In the genomic region with DNA sequence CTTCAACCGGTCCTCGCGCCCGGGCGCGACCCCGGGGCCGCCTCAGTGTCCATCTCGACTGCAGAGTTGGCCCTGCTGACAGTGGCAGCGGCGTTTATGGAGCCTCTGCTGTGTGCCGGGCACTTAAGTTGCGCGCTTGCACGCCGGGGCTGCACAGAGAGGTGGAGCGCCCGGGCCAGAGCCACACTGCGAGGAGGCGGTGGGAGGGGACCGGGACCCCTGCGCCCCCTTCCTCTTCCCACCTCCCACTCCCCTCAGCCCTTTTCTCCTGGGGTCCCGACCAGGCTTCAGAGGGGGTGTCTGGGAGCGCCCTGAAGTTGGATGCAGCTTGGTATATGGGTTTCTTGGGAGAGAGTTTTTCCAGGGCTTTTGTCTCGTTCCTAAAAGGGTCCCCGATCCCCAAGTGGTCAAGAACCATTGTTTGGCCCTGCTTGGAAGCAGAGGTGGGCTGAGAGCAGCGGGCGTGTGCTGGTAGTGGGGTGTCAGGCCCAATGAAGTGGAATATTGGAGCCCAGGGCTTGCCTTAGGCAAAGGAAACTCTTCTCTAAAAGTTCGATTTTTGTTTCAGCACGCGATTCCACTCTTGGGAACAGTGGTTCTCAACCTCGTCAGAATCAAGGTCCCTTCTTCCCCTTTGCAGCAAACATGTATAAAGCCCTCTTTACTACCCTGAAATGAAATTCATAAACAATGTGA, we compare ENCODE assay signal across 8 cellular contexts. TPM values are rescaled to one million over a fixed set of nuclear protein-coding genes. Genes with fewer than 3 reads are reported as not detected.
DNase-seq lines count a peak whose midpoint lies in the region; TF ChIP-seq lines count a peak whose summit lies in the region.

No MANE protein-coding gene starts in this region.

- H3K4me1 Mint-ChIP-seq in neural progenitor cell, result peaks cover 20% of the 10 kb centered on the region

- H4K20me1 ChIP-seq in neural progenitor cell (ENCODE audit: low read depth), result peaks cover 10% of the 10 kb centered on the region

- H3K27me3 ChIP-seq in SJCRH30 (no peaks in the 10 kb centered on the region), neural progenitor cell (no peaks in the 10 kb centered on the region)

- TF ChIP-seq POLR2A in erythroblast (IDR thresholded peaks at IDR 0.05; ENCODE audit: low read length), result no peak

- no peaks in the 10 kb centered on the region for H3K9me3 Mint-ChIP-seq in neural progenitor cell

- peak overlapping the region; percentile 92 for H3K27ac Mint-ChIP-seq in neural progenitor cell

- POLR2A ChIA-PET in HEK293 (lab: Yijun Ruan, JAX), result interaction anchor here (0.7 to 1.5 kb wide), 2 partner anchors 31 to 115 kb away, joined by 3 read pairs; no protein-coding TSS in a partner anchor

- H3F3A ChIP-seq in neural progenitor cell (ENCODE audit: low read depth), result peaks cover 5% of the 10 kb centered on the region

- CTCF ChIA-PET in HEK293 (lab: Yijun Ruan, JAX), result no interaction called here

- H3K9ac ChIP-seq in neural progenitor cell, result peak overlapping the region; percentile 76

- TF ChIP-seq CTCF in HEK293 (tag by site-specific recombination; IDR thresholded peaks at IDR 0.05) (no peak), neural progenitor cell (IDR thresholded peaks at IDR 0.05) (no peak)

- peaks cover 0 to 5% of the 10 kb centered on the region in 2 experiments; a peak in 1 of 3 replicates for H3K36me3 ChIP-seq in HEK293 (ENCODE audit: control insufficient read depth in 2 of 2, insufficient read depth in 1 of 2, low read length in 2 of 2)
- H3K36me3 ChIP-seq in SJCRH30, result no peaks in the 10 kb centered on the region
- H3K36me3 ChIP-seq in neural progenitor cell, result no peaks in the 10 kb centered on the region

- DNase-seq in DMS53 (lab: John Stamatoyannopoulos, UW) (peak; percentile 75), DMS53 treated with DMSO at 0.1 percent for 48 hours (lab: John Stamatoyannopoulos, UW; ENCODE audit: unreplicated experiment) (no peak), SJCRH30 (peak; percentile 27 to 39), erythroblast (lab: John Stamatoyannopoulos, UW) (peak; percentile 32 to 71), neural progenitor cell (ENCODE audit: low spot score) (peak; percentile 50), NK-92 (lab: John Stamatoyannopoulos, UW; ENCODE audit: unreplicated experiment) (no peak), NCI-H1694 treated with DMSO at 0.1 percent for 48 hours (lab: John Stamatoyannopoulos, UW) (no peak)

- H3K9me3 ChIP-seq in HEK293 (ENCODE audit: control insufficient read depth, insufficient read depth, low read depth, low read length), result no peaks in the 10 kb centered on the region
- no peaks in the 10 kb centered on the region for H3K9me3 ChIP-seq in SJCRH30 (replicated peaks)
- H3K9me3 ChIP-seq in neural progenitor cell (ENCODE audit: low read depth), result no peaks in the 10 kb centered on the region

- H3K4me1 ChIP-seq in HEK293 (ENCODE audit: control insufficient read depth, insufficient read depth, low read length), result no peaks in the 10 kb centered on the region
- H3K4me1 ChIP-seq in SJCRH30, result no peaks in the 10 kb centered on the region
- H3K4me1 ChIP-seq in neural progenitor cell, result peaks cover 15% of the 10 kb centered on the region

- H3K4me3 ChIP-seq in HEK293 (ENCODE audit: low read depth, low read length) (peak overlapping the region; percentile 95), SJCRH30 (peak overlapping the region; percentile 96), neural progenitor cell (peak overlapping the region; percentile 92)

- peak overlapping the region; percentile 97 for H2AFZ ChIP-seq in neural progenitor cell (replicated peaks)

- H3K27ac ChIP-seq in HEK293 (ENCODE audit: extremely low read depth, low read depth, low read length) (peak overlapping the region; percentile 81), SJCRH30 (peak overlapping the region; percentile 36; the same call in 1 of the 2 replicates), neural progenitor cell (peak overlapping the region; percentile 71)

- H3K27me3 Mint-ChIP-seq in neural progenitor cell (ENCODE audit: insufficient read depth, low read depth), result peaks cover 5% of the 10 kb centered on the region

- peaks cover 53% of the 10 kb centered on the region for H3K79me2 ChIP-seq in neural progenitor cell (ENCODE audit: low read depth)

- H3K4me2 ChIP-seq in neural progenitor cell, result peak overlapping the region; percentile 84

- H3K4me3 Mint-ChIP-seq in neural progenitor cell, result peak overlapping the region; percentile 97

- H3K36me3 Mint-ChIP-seq in neural progenitor cell, result no peaks in the 10 kb centered on the region

TF ChIP-seq in HEK293, 187 proteins besides CTCF, POLR2A, EP300 and RAD21:
- no peak for TF ChIP-seq SALL2 (tag by site-specific recombination; IDR thresholded peaks at IDR 0.05; ENCODE audit: borderline replicate concordance)
- peak; percentile 84 for TF ChIP-seq ZNF768 (tag by site-specific recombination; IDR thresholded peaks at IDR 0.05)
TF ChIP-seq in HEK293: peak in this region for 1.

RNA-seq across cellular contexts. Expression of a gene that starts 0.6 kb away (rescaled TPM):
- 10.3 and 16.1 TPM in 2 replicates for total RNA-seq in SJCRH30 (2014; rRNA removed; shearing (Covaris generic))
- total RNA-seq in neural progenitor cell (ENCODE audit: low replicate concordance), result 25.8 and 26.8 TPM in 2 replicates

Comparison
In these comparisons a context has a peak if more than half of its experiments do, and no peak if none do; other contexts are left out.
1. DNase-seq: peak in DMS53 (single experiment), SJCRH30 (2 of 2), erythroblast (2 of 2) and neural progenitor cell (single experiment); none in DMS53 treated with DMSO at 0.1 percent for 48 hours (single experiment), NK-92 (single experiment) and NCI-H1694 treated with DMSO at 0.1 percent for 48 hours (single experiment).
2. Peak in every context shown above with its lines, with median percentiles within 50 percentile points of each other: H3K27ac ChIP-seq and H3K4me3 ChIP-seq.